8 cellular contexts compared by ENCODE assay signal in the genomic region with DNA sequence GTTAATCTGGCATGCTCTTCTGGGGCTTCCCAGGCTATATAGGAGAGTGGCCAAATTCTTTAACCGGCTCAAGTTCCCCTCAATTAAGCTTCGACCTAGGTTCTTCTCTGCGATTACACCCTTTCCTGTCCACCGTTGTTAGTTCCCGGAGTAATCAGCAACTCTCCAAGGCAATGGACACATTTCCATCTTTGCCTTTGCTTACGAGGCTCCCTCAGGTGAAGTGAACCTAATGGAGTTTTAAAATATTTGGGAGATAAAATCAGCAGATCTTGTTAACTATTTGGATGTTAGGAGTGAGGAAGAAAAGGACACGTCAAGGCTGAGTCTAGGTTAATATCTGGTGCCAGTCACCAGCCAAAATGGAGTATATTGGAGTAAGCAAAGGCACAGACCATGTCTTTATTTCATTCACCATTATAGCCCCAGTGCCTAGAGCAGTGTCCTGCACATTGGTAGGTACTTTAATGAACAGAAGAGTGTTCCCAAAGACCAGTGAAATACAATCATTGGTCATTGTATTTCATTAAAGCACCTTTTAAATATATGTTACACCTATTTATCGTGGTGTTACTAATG. TPM values are rescaled to one million over a fixed set of nuclear protein-coding genes. Genes with fewer than 3 reads are reported as not detected.
A peak's percentile ranks its signal among the peaks of the same experiment; 100 is the strongest.
DNase-seq lines count a peak whose midpoint lies in the region; ATAC-seq and TF ChIP-seq lines count a peak whose summit lies in the region.

No MANE protein-coding gene starts in this region.

- peaks cover 54% of the 10 kb centered on the region for H3K4me1 ChIP-seq in left ventricle myocardium inferior
- H3K4me1 ChIP-seq in iPS-20b (ENCODE audit: insufficient read depth, low read length), result peaks cover 16% of the 10 kb centered on the region; the same call in 1 of the 2 replicates
- peaks cover 9% of the 10 kb centered on the region for H3K4me1 ChIP-seq in thymus (ENCODE audit: control insufficient read depth, insufficient read depth, low read length)

- H3K9me3 ChIP-seq in left ventricle myocardium inferior (replicated peaks) (no peaks in the 10 kb centered on the region), iPS-20b (ENCODE audit: insufficient read depth, low read depth, low read length) (no peaks in the 10 kb centered on the region), thymus (ENCODE audit: control insufficient read depth) (no peaks in the 10 kb centered on the region)

- H3K36me3 Mint-ChIP-seq in WTC11, result peaks cover 19% of the 10 kb centered on the region

- H3K27me3 Mint-ChIP-seq in WTC11 (ENCODE audit: low read depth), result no peaks in the 10 kb centered on the region

- POLR2A ChIA-PET in WTC11 (lab: Charles Lee), result no interaction called here

- CTCF ChIA-PET in WTC11 (lab: Charles Lee), result interaction anchor here (1.5 kb wide), 1 partner anchor 25 kb away, joined by 5 read pairs; no protein-coding TSS in a partner anchor

- peak overlapping the region; percentile 95 for H3K9ac ChIP-seq in iPS-20b (ENCODE audit: low read depth, low read length)

- no peaks in the 10 kb centered on the region for H3K27me3 ChIP-seq in left ventricle myocardium inferior (ENCODE audit: low read depth)
- no peaks in the 10 kb centered on the region for H3K27me3 ChIP-seq in iPS-20b (ENCODE audit: insufficient read depth, low read length)
- H3K27me3 ChIP-seq in thymus (ENCODE audit: control insufficient read depth, insufficient read depth), result no peaks in the 10 kb centered on the region

- TF ChIP-seq CTCF in left ventricle myocardium inferior (IDR thresholded peaks at IDR 0.05; ENCODE audit: borderline replicate concordance) (no peak), WTC11 (IDR thresholded peaks at IDR 0.05) (no peak)

- H3K27ac Mint-ChIP-seq in WTC11, result peak overlapping the region; percentile 99

- H3K4me3 ChIP-seq in left ventricle myocardium inferior (peak overlapping the region; percentile 86), iPS-20b (ENCODE audit: low read length) (peak overlapping the region; percentile 86), thymus (ENCODE audit: low read length) (peak overlapping the region; percentile 69)

- H3K27ac ChIP-seq in left ventricle myocardium inferior (replicated peaks) (peak overlapping the region; percentile 94), iPS-20b (ENCODE audit: low read length) (peak overlapping the region; percentile 94), thymus (ENCODE audit: low read depth) (peak overlapping the region; percentile 93)

- peaks cover 14% of the 10 kb centered on the region for H3K4me1 Mint-ChIP-seq in WTC11

- no peak for ATAC-seq in left ventricle myocardium superior
- ATAC-seq in WTC11, result peak; percentile 12
- ATAC-seq in GM21360 (IDR thresholded peaks at IDR 0.05; ENCODE audit: unreplicated experiment), result no peak

- DNase-seq in left ventricle myocardium inferior (no peak), left ventricle myocardium superior (no peak), WTC11 (ENCODE audit: low spot score) (no peak), activated gamma-delta T cell (lab: John Stamatoyannopoulos, UW) (no peak), COR-L47 (lab: John Stamatoyannopoulos, UW) (no peak)

- WGBS in thymus, result 7% methylated on average over 8 of the region's 8 CpGs

- intact Hi-C loops in left ventricle myocardium inferior (cut with micrococcal nuclease), result no loop called here
- intact Hi-C loops in left ventricle myocardium superior (cut with micrococcal nuclease), result no loop called here

- no peaks in the 10 kb centered on the region for H3K9me3 Mint-ChIP-seq in WTC11

- H3K36me3 ChIP-seq in left ventricle myocardium inferior (peaks cover 48% of the 10 kb centered on the region), iPS-20b (ENCODE audit: insufficient read depth, low read depth, low read length) (peaks cover 28% of the 10 kb centered on the region), thymus (ENCODE audit: control insufficient read depth, insufficient read depth) (peaks cover 9% of the 10 kb centered on the region)

- peak overlapping the region; percentile 88 for H3K4me3 Mint-ChIP-seq in WTC11

TF ChIP-seq in WTC11, 78 proteins besides CTCF, POLR2A, EP300 and RAD21:
- TF ChIP-seq NR1H2 (CRISPR knock-in tag; IDR thresholded peaks at IDR 0.05) (no peak), NR3C1 (CRISPR knock-in tag; conservative IDR thresholded peaks at IDR 0.05; ENCODE audit: low read depth) (no peak), SP1 (CRISPR knock-in tag; conservative IDR thresholded peaks at IDR 0.05) (no peak), ZNF423 (CRISPR knock-in tag; IDR thresholded peaks at IDR 0.05) (no peak), JUN (CRISPR knock-in tag; IDR thresholded peaks at IDR 0.05) (no peak), ZNF138 (CRISPR knock-in tag; conservative IDR thresholded peaks at IDR 0.05) (no peak), PRRX2 (CRISPR knock-in tag; IDR thresholded peaks at IDR 0.05) (no peak), ETV6 (CRISPR knock-in tag; IDR thresholded peaks at IDR 0.05) (no peak), CBFB (CRISPR knock-in tag; IDR thresholded peaks at IDR 0.05; ENCODE audit: low read depth) (no peak), ESRRA (CRISPR knock-in tag; IDR thresholded peaks at IDR 0.05; ENCODE audit: borderline replicate concordance) (no peak)
- TF ChIP-seq, protein P1, sequence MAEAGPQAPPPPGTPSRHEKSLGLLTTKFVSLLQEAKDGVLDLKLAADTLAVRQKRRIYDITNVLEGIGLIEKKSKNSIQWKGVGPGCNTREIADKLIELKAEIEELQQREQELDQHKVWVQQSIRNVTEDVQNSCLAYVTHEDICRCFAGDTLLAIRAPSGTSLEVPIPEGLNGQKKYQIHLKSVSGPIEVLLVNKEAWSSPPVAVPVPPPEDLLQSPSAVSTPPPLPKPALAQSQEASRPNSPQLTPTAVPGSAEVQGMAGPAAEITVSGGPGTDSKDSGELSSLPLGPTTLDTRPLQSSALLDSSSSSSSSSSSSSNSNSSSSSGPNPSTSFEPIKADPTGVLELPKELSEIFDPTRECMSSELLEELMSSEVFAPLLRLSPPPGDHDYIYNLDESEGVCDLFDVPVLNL (CRISPR knock-in tag; IDR thresholded peaks at IDR 0.05; ENCODE audit: borderline replicate concordance, low read depth), result no peak

RNA-seq across cellular contexts. Expression of a gene that starts 0.5 kb away (rescaled TPM):
- 10.2 TPM for total RNA-seq in left ventricle myocardium inferior
- total RNA-seq in left ventricle myocardium superior, result 11.3 TPM
- total RNA-seq in WTC11 (2021), result 26.2 to 35.2 TPM (median 26.7 TPM) in 3 replicates
- 8.6 TPM for polyA plus RNA-seq in thymus

RNA-seq across cellular contexts. Expression of a gene that starts 0.6 kb away (rescaled TPM):
- 12.8 TPM for total RNA-seq in left ventricle myocardium inferior
- total RNA-seq in left ventricle myocardium superior, result 14.1 TPM
- total RNA-seq in WTC11 (2021), result 14.3 to 17.7 TPM (median 14.5 TPM) in 3 replicates
- 59.2 TPM for polyA plus RNA-seq in thymus

RNA-seq across cellular contexts. Expression of a gene that starts 59.9 kb away (rescaled TPM):
- total RNA-seq in left ventricle myocardium inferior (2.1 TPM), left ventricle myocardium superior (3.5 TPM), WTC11 (2021) (0.57 to 0.96 TPM (median 0.71 TPM) in 3 replicates)
- polyA plus RNA-seq in thymus, result 7.4 TPM
